ENCODE assay signal across 8 cellular contexts in genomic region chr3:44198265-44198956, GRCh38. TPM values are rescaled to one million over a fixed set of nuclear protein-coding genes. Genes with fewer than 3 reads are reported as not detected.
DNase-seq lines count a peak whose midpoint lies in the region; FAIRE-seq and TF ChIP-seq lines count a peak whose summit lies in the region.

No MANE protein-coding gene starts in this region.

- no peaks in the 10 kb centered on the region for H3K9me3 Mint-ChIP-seq in osteocyte (ENCODE audit: unreplicated experiment)

- no peaks in the 10 kb centered on the region for H3K9me3 ChIP-seq in tibial artery

- no peak overlapping the region for H3K4me3 ChIP-seq in tibial artery

- H3K27ac ChIP-seq in RWPE1 (no peak overlapping the region), tibial artery (no peak overlapping the region)

- no peaks in the 10 kb centered on the region for H3K4me1 Mint-ChIP-seq in osteocyte (ENCODE audit: unreplicated experiment)

- no peaks in the 10 kb centered on the region for H3K36me3 Mint-ChIP-seq in osteocyte (ENCODE audit: unreplicated experiment)

- peaks cover 0 to 4% of the 10 kb centered on the region in 2 donors for H3K27me3 ChIP-seq in tibial artery

- no peaks in the 10 kb centered on the region for H3K4me1 ChIP-seq in tibial artery

- intact Hi-C loops in tibial artery (cut with DNase I; ENCODE audit: low total_unique reads) = loop anchor here (5.0 to 10.0 kb wide), 2 partner anchors 344 to 656 kb away; no protein-coding TSS in a partner anchor

- no peak overlapping the region for H3K4me3 Mint-ChIP-seq in osteocyte (ENCODE audit: unreplicated experiment)

- FAIRE-seq in frontal cortex (lab: Jason Lieb, UNC) = peak; percentile 33

- H3K27ac Mint-ChIP-seq in osteocyte (ENCODE audit: unreplicated experiment) = no peak overlapping the region

- H3K36me3 ChIP-seq in tibial artery = no peaks in the 10 kb centered on the region

- DNase-seq in NCI-H146 (lab: John Stamatoyannopoulos, UW) (peak; percentile 29), NCI-H146 treated with DMSO at 0.1 percent for 48 hours (lab: John Stamatoyannopoulos, UW; ENCODE audit: unreplicated experiment) (no peak), HuH-7 (ENCODE audit: low spot score) (peak; percentile 73), RWPE1 (ENCODE audit: low spot score) (peak; percentile 61), frontal cortex (ENCODE audit: low spot score in 2 of 2) (peak; percentile 14 to 71), osteocyte (ENCODE audit: extremely low spot score, unreplicated experiment) (no peak), tibial artery (peak; percentile 67 to 76)
- DNase-seq in activated T-helper 9 cell treated with anti-CD3 and anti-CD28 coated beads, Interleukin-2, amount 50 U/mL, for 16 hours (ENCODE audit: low read depth) = peak; percentile 30

- TF ChIP-seq CTCF in RWPE1 (conservative IDR thresholded peaks at IDR 0.05; ENCODE audit: low read depth) = peak; percentile 81
- TF ChIP-seq CTCF in osteocyte (IDR thresholded peaks at IDR 0.05) = peak; percentile 91
- TF ChIP-seq CTCF in tibial artery (IDR thresholded peaks at IDR 0.05) = peak; percentile 79 to 84

- H3K27me3 Mint-ChIP-seq in osteocyte (ENCODE audit: unreplicated experiment) = peaks cover 47% of the 10 kb centered on the region

- POLR2A ChIA-PET in RWPE1 (lab: Yijun Ruan, JAX; ENCODE audit: low non-redundant PET) = no interaction called here

- CTCF ChIA-PET in RWPE1 (lab: Yijun Ruan, JAX) = interaction anchor here (0.6 to 1.0 kb wide), 7 partner anchors 22 to 665 kb away, joined by 3 to 5 read pairs (median 4); no protein-coding TSS in a partner anchor

RNA-seq across cellular contexts. Expression of gene TOPAZ1, which starts 43.3 kb away (rescaled TPM):
- total RNA-seq in frontal cortex (under 0.01 TPM), osteocyte (not detected in 2 replicates)

Comparison
In these comparisons a context has a peak if more than half of its experiments do, and no peak if none do; other contexts are left out.
1. DNase-seq: peak in NCI-H146 (single experiment), HuH-7 (single experiment), RWPE1 (single experiment), activated T-helper 9 cell treated with anti-CD3 and anti-CD28 coated beads, Interleukin-2, amount 50 U/mL, for 16 hours (single experiment), frontal cortex (2 of 2) and tibial artery (2 of 2); none in NCI-H146 treated with DMSO at 0.1 percent for 48 hours (single experiment) and osteocyte (single experiment).
2. Peak in every context shown above with its lines, with median percentiles within 50 percentile points of each other: CTCF ChIP-seq.